Comparison of ENCODE assay signal across 19 cellular contexts in genomic region chr4:183252959-183253358, GRCh38.
"Had no signal": no experiment of that assay in that cellular context is flagged by ENCODE, and none has a peak within 500 bp of the region (broad histone marks: within the 10 kb centered on the region; RNA-seq: fewer than 3 reads in every experiment).

No MANE protein-coding gene starts in this region.

- H3K36me3 ChIP-seq: neutrophil had no signal

- H3K27ac ChIP-seq: coronary artery, heart right ventricle, neutrophil, skin epidermis, tibial artery had no signal

- H3K4me3 ChIP-seq: coronary artery, heart right ventricle, sigmoid colon, skin epidermis, tibial artery, upper lobe of left lung had no signal

- H3K9me3 ChIP-seq: heart right ventricle, neutrophil, sigmoid colon, tibial artery, upper lobe of left lung had no signal

- ATAC-seq: esophagus mucosa; heart right ventricle; naive thymus-derived CD4-positive, alpha-beta T cell had no signal

- H3K4me3 Mint-ChIP-seq: stimulated activated naive CD8-positive, alpha-beta T cell treated with anti-CD3 and anti-CD28 coated beads, Interleukin-15, Interleukin-2, amounts not matched to agents 100 ng/mL and 50 ng/mL, for 24 hours had no signal

- H3K4me1 Mint-ChIP-seq: naive thymus-derived CD4-positive, alpha-beta T cell had no signal

- H3K27me3 ChIP-seq: heart right ventricle, neutrophil, sigmoid colon, tibial artery, upper lobe of left lung had no signal

- H3K9me3 Mint-ChIP-seq: naive thymus-derived CD4-positive, alpha-beta T cell; stimulated activated naive CD8-positive, alpha-beta T cell treated with anti-CD3 and anti-CD28 coated beads, Interleukin-15, Interleukin-2, amounts not matched to agents 100 ng/mL and 50 ng/mL, for 24 hours had no signal

- H3K27ac Mint-ChIP-seq: naive thymus-derived CD4-positive, alpha-beta T cell; stimulated activated naive CD8-positive, alpha-beta T cell treated with anti-CD3 and anti-CD28 coated beads, Interleukin-15, Interleukin-2, amounts not matched to agents 100 ng/mL and 50 ng/mL, for 24 hours had no signal

- FAIRE-seq: endometrium, frontal cortex, islet of Langerhans had no signal

- DNase-seq: central memory CD4-positive, alpha-beta T cell; effector CD8-positive, alpha-beta T cell; heart right ventricle; hypothalamus; kidney glomerular epithelial cell; mesendoderm; naive thymus-derived CD4-positive, alpha-beta T cell; sigmoid colon; stimulated activated CD4-positive, alpha-beta T cell treated with anti-CD3 and anti-CD28 coated beads, Interleukin-12 subunit alpha, Interleukin-12 subunit beta, amount 100 ng/mL, for 4 hours; tibial artery had no signal
